In the genomic region with DNA sequence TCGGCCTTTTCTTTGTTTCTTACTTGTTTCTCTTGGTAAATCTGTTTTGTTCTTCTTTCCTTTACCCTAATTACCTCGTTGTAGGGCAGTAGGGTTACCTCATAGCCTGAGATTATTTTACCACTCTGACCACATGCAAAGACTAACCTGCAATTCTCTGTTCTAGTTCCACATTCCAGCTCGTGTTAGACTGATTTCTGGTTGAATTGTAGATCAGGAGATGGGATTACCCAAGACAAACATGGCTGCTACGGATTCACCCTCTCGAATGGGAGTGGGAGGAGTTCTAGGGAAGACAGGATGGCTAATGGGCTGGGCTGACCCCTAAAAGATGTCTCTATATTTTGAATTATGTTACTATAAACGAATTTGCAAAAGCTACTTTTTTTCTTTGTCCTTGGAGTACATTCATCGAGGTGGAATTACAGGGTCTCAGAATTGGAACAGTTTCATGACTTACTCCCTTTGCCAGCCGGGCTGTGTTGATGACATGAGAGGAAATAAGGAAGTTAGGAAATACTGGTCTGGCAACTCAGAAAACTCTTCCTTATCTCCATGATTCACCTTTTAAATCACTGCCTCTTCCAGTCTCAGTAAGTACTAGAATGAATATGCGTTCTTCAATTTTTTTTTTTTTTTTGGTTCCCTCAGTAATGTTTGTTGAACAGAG, we compare ENCODE assay signal across 12 cellular contexts. TPM values are rescaled to one million over a fixed set of nuclear protein-coding genes. Genes with fewer than 3 reads are reported as not detected.
A peak's percentile ranks its signal among the peaks of the same experiment; 100 is the strongest.
DNase-seq lines count a peak whose midpoint lies in the region; ATAC-seq and TF ChIP-seq lines count a peak whose summit lies in the region.
"Had no signal": no experiment of that assay in that cellular context is flagged by ENCODE, and none has a peak within 500 bp of the region (broad histone marks: within the 10 kb centered on the region; RNA-seq: fewer than 3 reads in every experiment).

No MANE protein-coding gene starts in this region.

- H3K4me1 Mint-ChIP-seq in effector memory CD8-positive, alpha-beta T cell (ENCODE audit: low read depth in 2 of 2): peaks cover 0 to 2% of the 10 kb centered on the region in 2 donors

- H3K9me3 ChIP-seq in SJCRH30 (replicated peaks): no peaks in the 10 kb centered on the region
- no peaks in the 10 kb centered on the region for H3K9me3 ChIP-seq in heart right ventricle
- H3K9me3 ChIP-seq: thyroid gland had no signal

- H3K27me3 Mint-ChIP-seq in effector memory CD8-positive, alpha-beta T cell: peaks cover 0 to 10% of the 10 kb centered on the region in 2 donors

- no peak overlapping the region for H3K27ac Mint-ChIP-seq in effector memory CD8-positive, alpha-beta T cell

- 69 to 74% methylated on average over 9 of the region's 9 CpGs for WGBS in heart right ventricle, 2 donors

- intact Hi-C loops in heart right ventricle (cut with DNase I): no loop called here

- no peak for DNase-seq in SJCRH30
- DNase-seq in lung microvascular endothelial cell (ENCODE audit: low read depth in 2 of 2): peak; percentile 8 to 32
- DNase-seq in effector memory CD8-positive, alpha-beta T cell: no peak
- no peak for DNase-seq in heart right ventricle
- no peak for DNase-seq in activated CD4-positive, alpha-beta T cell treated with anti-CD3 and anti-CD28 coated beads, Interleukin-2, amount 50 U/mL, for 1 hour
- DNase-seq: activated CD4-positive, alpha-beta T cell treated with anti-CD3 and anti-CD28 coated beads for 1 hour; NCI-H510A; stimulated activated CD4-positive, alpha-beta T cell treated with anti-CD3 and anti-CD28 coated beads, Interleukin-4, amount 100 ng/mL, for 1 hour; thyroid gland had no signal

- H3K4me3 ChIP-seq in SJCRH30: peak overlapping the region; percentile 28
- H3K4me3 ChIP-seq in heart right ventricle: no peak overlapping the region
- H3K4me3 ChIP-seq: thyroid gland had no signal

- no peak overlapping the region for H3K4me3 Mint-ChIP-seq in effector memory CD8-positive, alpha-beta T cell

- no peak for TF ChIP-seq CTCF in heart right ventricle (IDR thresholded peaks at IDR 0.05)

- H3K36me3 ChIP-seq in SJCRH30: no peaks in the 10 kb centered on the region
- no peaks in the 10 kb centered on the region for H3K36me3 ChIP-seq in heart right ventricle
- H3K36me3 ChIP-seq: thyroid gland had no signal

- H3K27ac ChIP-seq in SJCRH30 (no peak overlapping the region), heart right ventricle (no peak overlapping the region)
- H3K27ac ChIP-seq: thyroid gland had no signal

- H3K27me3 ChIP-seq in SJCRH30 (no peaks in the 10 kb centered on the region), heart right ventricle (peaks cover 0 to 4% (median 0%) of the 10 kb centered on the region in 7 donors)
- H3K27me3 ChIP-seq: thyroid gland had no signal

- ATAC-seq in GM18511 (IDR thresholded peaks at IDR 0.05; ENCODE audit: unreplicated experiment) (peak; percentile 67), HG02870 (IDR thresholded peaks at IDR 0.05; ENCODE audit: unreplicated experiment) (peak; percentile 75), heart right ventricle (no peak), GM19324 (IDR thresholded peaks at IDR 0.05; ENCODE audit: low FRiP score, unreplicated experiment) (no peak)
- no peak for ATAC-seq in effector memory CD8-positive, alpha-beta T cell (replicated peaks)

- H3K4me1 ChIP-seq in SJCRH30 (no peaks in the 10 kb centered on the region), heart right ventricle (no peaks in the 10 kb centered on the region)
- H3K4me1 ChIP-seq: thyroid gland had no signal

- H3K9me3 Mint-ChIP-seq in effector memory CD8-positive, alpha-beta T cell: no peaks in the 10 kb centered on the region

- no peaks in the 10 kb centered on the region for H3K36me3 Mint-ChIP-seq in effector memory CD8-positive, alpha-beta T cell (ENCODE audit: insufficient read depth)

RNA-seq across cellular contexts. Expression of gene FBXW7, which starts 36.7 kb away (rescaled TPM):
- total RNA-seq in SJCRH30 (2014; rRNA removed; shearing (Covaris generic)): 26.5 and 35.0 TPM in 2 replicates
- total RNA-seq in lung microvascular endothelial cell (34.7 and 51.2 TPM in 2 replicates), heart right ventricle (10 to 100 TPM; 59.5 to 87.6 (median 71.7) TPM)
- 10 to 100 TPM; 12.1 to 52.5 TPM for polyA plus RNA-seq in heart right ventricle

Comparison
In these comparisons a context has a peak if more than half of its experiments do, and no peak if none do; other contexts are left out.
1. ATAC-seq: peak in GM18511 (single experiment) and HG02870 (single experiment); none in effector memory CD8-positive, alpha-beta T cell (single experiment), heart right ventricle (0 of 8) and GM19324 (single experiment).
2. DNase-seq: peak in lung microvascular endothelial cell (2 of 2); none in SJCRH30 (0 of 2), effector memory CD8-positive, alpha-beta T cell (0 of 3), heart right ventricle (0 of 2) and activated CD4-positive, alpha-beta T cell treated with anti-CD3 and anti-CD28 coated beads, Interleukin-2, amount 50 U/mL, for 1 hour (single experiment).